Comparison of ENCODE assay signal across 2 cellular contexts in genomic region chr9:121183666-121184423, GRCh38.
TF ChIP-seq lines count a peak whose summit lies in the region.

No MANE protein-coding gene starts in this region.

TF ChIP-seq in GM23338, 12 proteins besides CTCF, POLR2A, EP300 and RAD21:
- TF ChIP-seq ETS1 (IDR thresholded peaks at IDR 0.05) (no peak), ZNF331 (CRISPR knock-in tag; IDR thresholded peaks at IDR 0.05; ENCODE audit: low read depth) (no peak), CREB1 (CRISPR knock-in tag; IDR thresholded peaks at IDR 0.05; ENCODE audit: low read depth) (no peak), JUNB (IDR thresholded peaks at IDR 0.05; ENCODE audit: unreplicated experiment) (no peak), STAT1 (IDR thresholded peaks at IDR 0.05; ENCODE audit: unreplicated experiment) (no peak), REST (IDR thresholded peaks at IDR 0.05; ENCODE audit: unreplicated experiment) (no peak), POLR2AphosphoS5 (IDR thresholded peaks at IDR 0.05; ENCODE audit: low read depth) (no peak), EZH2 (IDR thresholded peaks at IDR 0.05; ENCODE audit: low read depth, unreplicated experiment) (no peak), ZNF114 (CRISPR knock-in tag; IDR thresholded peaks at IDR 0.05) (no peak), NANOG (IDR thresholded peaks at IDR 0.05; ENCODE audit: borderline replicate concordance) (no peak), EZH2phosphoT487 (IDR thresholded peaks at IDR 0.05; ENCODE audit: unreplicated experiment) (no peak), ZNF462 (CRISPR knock-in tag; IDR thresholded peaks at IDR 0.05) (no peak)

TF ChIP-seq in GM12878, 131 proteins besides CTCF, POLR2A, EP300 and RAD21:
- TF ChIP-seq FOXK2 (IDR thresholded peaks at IDR 0.05) (no peak), ZBTB4 (CRISPR knock-in tag; IDR thresholded peaks at IDR 0.05) (no peak), CEBPB (IDR thresholded peaks at IDR 0.05; ENCODE audit: borderline replicate concordance in 1 of 2, low read depth in 2 of 2, low read length in 2 of 2) (no peak), NR2C2 (IDR thresholded peaks at IDR 0.05; ENCODE audit: borderline replicate concordance, control insufficient read depth, insufficient read length, low read depth) (no peak), HCFC1 (IDR thresholded peaks at IDR 0.05; ENCODE audit: low read length) (no peak), TARDBP (IDR thresholded peaks at IDR 0.05; ENCODE audit: borderline replicate concordance) (no peak), SIX5 (IDR thresholded peaks at IDR 0.05; ENCODE audit: low read depth, low read length, severe bottlenecking) (no peak), SPI1 (IDR thresholded peaks at IDR 0.05; ENCODE audit: borderline replicate concordance, insufficient read depth, low read depth, low read length) (no peak), ZNF384 (IDR thresholded peaks at IDR 0.05; ENCODE audit: borderline replicate concordance, low read depth, low read length) (no peak), HSF1 (IDR thresholded peaks at IDR 0.05; ENCODE audit: low read depth, low read length) (no peak), KDM1A (IDR thresholded peaks at IDR 0.05; ENCODE audit: borderline replicate concordance) (no peak), MXI1 (IDR thresholded peaks at IDR 0.05; ENCODE audit: low read depth, low read length) (no peak), NKRF (conservative IDR thresholded peaks at IDR 0.05) (no peak)
